In the genomic region with DNA sequence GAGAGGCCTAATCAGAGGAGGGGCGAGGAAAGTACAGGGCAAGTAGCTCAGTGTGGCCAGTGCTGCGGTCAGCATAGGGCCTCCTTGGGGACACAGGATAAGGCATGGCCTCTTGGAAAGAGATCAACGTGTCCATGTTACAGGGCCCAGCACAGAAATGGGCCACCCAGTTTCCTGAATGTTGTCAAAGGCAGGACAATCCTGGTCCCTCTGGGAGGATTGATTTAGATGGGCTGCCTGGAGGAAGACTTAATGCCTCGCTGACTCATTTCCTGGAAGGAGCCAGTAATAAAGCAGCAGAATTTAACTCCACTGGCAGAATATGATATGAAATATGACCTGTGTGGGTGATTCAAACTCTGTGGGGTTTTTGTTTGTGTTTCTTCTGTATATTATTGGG, we compare ENCODE assay signal across 13 cellular contexts. TPM values are rescaled to one million over a fixed set of nuclear protein-coding genes. Genes with fewer than 3 reads are reported as not detected.
DNase-seq lines count a peak whose midpoint lies in the region; ATAC-seq and TF ChIP-seq lines count a peak whose summit lies in the region.
"Had no signal": no experiment of that assay in that cellular context is flagged by ENCODE, and none has a peak within 500 bp of the region (broad histone marks: within the 10 kb centered on the region; RNA-seq: fewer than 3 reads in every experiment).

No MANE protein-coding gene starts in this region.

- DNase-seq in IMR-90 (peak; percentile 38), amniotic epithelial cell (ENCODE audit: low read depth) (peak; percentile 58), myocyte (ENCODE audit: low read depth) (peak; percentile 29), NCI-H187 (lab: John Stamatoyannopoulos, UW) (no peak), tibial nerve (ENCODE audit: low spot score in 2 of 2) (no peak)
- DNase-seq in naive thymus-derived CD8-positive, alpha-beta T cell = no peak
- DNase-seq: NCI-H510A; psoas muscle; stimulated activated CD4-positive, alpha-beta T cell treated with anti-CD3 and anti-CD28 coated beads, Interleukin-2, amount 100 ng/mL, for 48 hours; stimulated activated naive CD4-positive, alpha-beta T cell had no signal

- no peak overlapping the region for H4K5ac ChIP-seq in IMR-90 (ENCODE audit: low read depth, low read length)

- H2BK20ac ChIP-seq in IMR-90 (ENCODE audit: low read depth, low read length) = no peak overlapping the region

- dilution Hi-C loops in IMR-90 (cut with HindIII; ENCODE audit: low sequenced_read_pairs, unreplicated experiment) = no loop called here

- H3K9ac ChIP-seq in BLaER1 (no peak overlapping the region), IMR-90 (ENCODE audit: low read depth, low read length) (no peak overlapping the region)

- H3K4ac ChIP-seq in IMR-90 (ENCODE audit: low read depth, low read length) = no peak overlapping the region

- H3K4me3 ChIP-seq in BLaER1 (no peak overlapping the region), IMR-90 (ENCODE audit: insufficient read depth, low read depth, low read length) (no peak overlapping the region), tibial nerve (no peak overlapping the region)
- H3K4me3 ChIP-seq: body of pancreas had no signal

- H3K23ac ChIP-seq in IMR-90 (ENCODE audit: low read depth, low read length) = no peak overlapping the region

- H3K9me3 ChIP-seq in BLaER1 (peaks cover 8% of the 10 kb centered on the region; the same call in 1 of the 2 replicates), IMR-90 (ENCODE audit: control insufficient read depth, insufficient read depth, low read length) (no peaks in the 10 kb centered on the region), tibial nerve (no peaks in the 10 kb centered on the region)
- H3K9me3 ChIP-seq: body of pancreas, psoas muscle had no signal

- H3K18ac ChIP-seq in IMR-90 (ENCODE audit: low read depth, low read length) = no peak overlapping the region

- H4K91ac ChIP-seq in IMR-90 (ENCODE audit: insufficient read depth, low read depth, low read length) = no peak overlapping the region

- peak overlapping the region in 1 of 10 donors; percentile 30 for H3K4me3 Mint-ChIP-seq in naive thymus-derived CD8-positive, alpha-beta T cell

- peak overlapping the region; percentile 2 for H2AFZ ChIP-seq in IMR-90 (replicated peaks; ENCODE audit: low read length, poor library complexity)

- no peaks in the 10 kb centered on the region for H3K9me3 Mint-ChIP-seq in naive thymus-derived CD8-positive, alpha-beta T cell

- H2BK120ac ChIP-seq in IMR-90 (ENCODE audit: low read depth, low read length) = no peak overlapping the region

- no peak for TF ChIP-seq EP300 in tibial nerve (IDR thresholded peaks at IDR 0.05)

- H3K27me3 ChIP-seq in BLaER1 (peaks cover 15% of the 10 kb centered on the region), IMR-90 (ENCODE audit: control insufficient read depth, insufficient read depth, low read length) (peaks cover 2% of the 10 kb centered on the region), tibial nerve (no peaks in the 10 kb centered on the region)
- H3K27me3 ChIP-seq: body of pancreas had no signal

- no peaks in the 10 kb centered on the region for H3K79me1 ChIP-seq in IMR-90 (ENCODE audit: low read depth in 1 of 2, low read length in 2 of 2)

- H3K4me1 Mint-ChIP-seq in naive thymus-derived CD8-positive, alpha-beta T cell = no peaks in the 10 kb centered on the region

- 0 out of 2 replicates have a peak, but pooled peaks cover 3% of the 10 kb centered on the region for H3K9me1 ChIP-seq in IMR-90 (ENCODE audit: insufficient read depth, low read length)

- H3K27ac ChIP-seq in BLaER1 (no peak overlapping the region), IMR-90 (ENCODE audit: insufficient read depth, low read length) (no peak overlapping the region), tibial nerve (peak overlapping the region in 2 of 4 donors; percentile 31 to 52)
- H3K27ac ChIP-seq: body of pancreas, psoas muscle had no signal

- H4K8ac ChIP-seq in IMR-90 (ENCODE audit: low read depth in 2 of 2, low read length in 2 of 2) = no peak overlapping the region

- peaks cover 0 to 3% (median 2%) of the 10 kb centered on the region in 5 donors for H3K27me3 Mint-ChIP-seq in naive thymus-derived CD8-positive, alpha-beta T cell

- no peaks in the 10 kb centered on the region for H3K36me3 Mint-ChIP-seq in naive thymus-derived CD8-positive, alpha-beta T cell

- CTCF ChIA-PET in IMR-90 (lab: Yijun Ruan, JAX) = no interaction called here

- no peak for TF ChIP-seq RAD21 in IMR-90 (IDR thresholded peaks at IDR 0.05; ENCODE audit: low read length)

- no peak overlapping the region for H2BK15ac ChIP-seq in IMR-90 (ENCODE audit: low read depth, low read length)

- no peak for TF ChIP-seq POLR2A in IMR-90 (IDR thresholded peaks at IDR 0.05; ENCODE audit: low read depth, low read length)
- TF ChIP-seq POLR2A in tibial nerve (IDR thresholded peaks at IDR 0.05) = no peak

- POLR2A ChIA-PET in IMR-90 (lab: Charles Lee; ENCODE audit: unreplicated experiment) = no interaction called here
- POLR2A ChIA-PET in naive thymus-derived CD8-positive, alpha-beta T cell (lab: Charles Lee) = no interaction called here

- H3K56ac ChIP-seq in IMR-90 (ENCODE audit: extremely low read depth, insufficient read depth, low read length) = no peak overlapping the region

- peak; percentile 61 for ATAC-seq in IMR-90 (ENCODE audit: low read depth)
- no peak for ATAC-seq in naive thymus-derived CD8-positive, alpha-beta T cell
- no peak for ATAC-seq in GM21447 (IDR thresholded peaks at IDR 0.05; ENCODE audit: unreplicated experiment)

- in situ Hi-C loops in IMR-90 (cut with MboI; ENCODE audit: low sequenced_read_pairs) = no loop called here

- H4K20me1 ChIP-seq in BLaER1 (no peaks in the 10 kb centered on the region), IMR-90 (ENCODE audit: insufficient read depth, low read length) (no peaks in the 10 kb centered on the region)

- peak overlapping the region; percentile 10; the same call in 1 of the 2 replicates for H3K4me2 ChIP-seq in BLaER1
- H3K4me2 ChIP-seq in IMR-90 (ENCODE audit: low read depth, low read length) = no peak overlapping the region

- H2BK5ac ChIP-seq in IMR-90 (ENCODE audit: low read depth, low read length, poor library complexity, severe bottlenecking) = no peak overlapping the region

- no TSS peak for BruUV-seq in IMR-90 (replicated peaks; lab: Mats Ljungman, UMichigan)

- intact Hi-C loops in IMR-90 (cut with micrococcal nuclease) = no loop called here

- 100% methylated on average over 1 of the region's 4 CpGs; no CpG with 5 or more reads in 1 of the 2 experiments for WGBS in IMR-90 (ENCODE audit: extremely low coverage in 2 of 2, insufficient read length in 1 of 2), 2 experiments
- WGBS in tibial nerve, 2 donors = 80 to 82% methylated on average over 4 of the region's 4 CpGs

- TF ChIP-seq CTCF in IMR-90 (conservative IDR thresholded peaks at IDR 0.05; ENCODE audit: low read depth, low read length) (no peak), tibial nerve (IDR thresholded peaks at IDR 0.05) (no peak)

- H3K4me1 ChIP-seq in BLaER1 = peaks cover 5% of the 10 kb centered on the region; the same call in 1 of the 2 replicates
- H3K4me1 ChIP-seq in IMR-90 (ENCODE audit: control insufficient read depth, insufficient read depth, low read length) = no peaks in the 10 kb centered on the region; the same call in 1 of the 2 replicates
- peaks cover 0 to 12% (median 2%) of the 10 kb centered on the region in 4 donors for H3K4me1 ChIP-seq in tibial nerve
- H3K4me1 ChIP-seq: psoas muscle had no signal

- H2AK5ac ChIP-seq in IMR-90 (ENCODE audit: low read depth, low read length) = no peak overlapping the region

- no peaks in the 10 kb centered on the region for H3K36me3 ChIP-seq in BLaER1
- H3K36me3 ChIP-seq in IMR-90 (ENCODE audit: control insufficient read depth, insufficient read depth, low read length) = no peaks in the 10 kb centered on the region
- H3K36me3 ChIP-seq in tibial nerve = no peaks in the 10 kb centered on the region

- H3K14ac ChIP-seq in IMR-90 (replicated peaks; ENCODE audit: low read depth, low read length) = no peak overlapping the region

- no peak overlapping the region for H2AK9ac ChIP-seq in IMR-90 (replicated peaks; ENCODE audit: low read depth, low read length, poor library complexity)

- no peak overlapping the region for H3K27ac Mint-ChIP-seq in naive thymus-derived CD8-positive, alpha-beta T cell

TF ChIP-seq in IMR-90, 13 proteins besides CTCF, POLR2A, EP300 and RAD21 (continues in another document):
- TF ChIP-seq CHD1 (IDR thresholded peaks at IDR 0.05; ENCODE audit: low read depth, low read length) (no peak), RCOR1 (IDR thresholded peaks at IDR 0.05; ENCODE audit: insufficient replicate concordance, low read length) (no peak), CEBPB (IDR thresholded peaks at IDR 0.05; ENCODE audit: low read depth, low read length) (no peak), BHLHE40 (IDR thresholded peaks at IDR 0.05; ENCODE audit: low read depth, low read length) (no peak), NFE2L2 (IDR thresholded peaks at IDR 0.05; ENCODE audit: low read depth, low read length) (no peak), RFX5 (IDR thresholded peaks at IDR 0.05; ENCODE audit: low read depth, low read length) (no peak)

RNA-seq across cellular contexts. Expression of a gene that starts 16.6 kb away (rescaled TPM):
- total RNA-seq in IMR-90 (2012; rRNA removed) = 0.18 and 0.28 TPM in 2 replicates
- polyA plus RNA-seq in IMR-90 (2012; rRNA removed) = 0.13 and 0.15 TPM in 2 replicates
- polyA plus RNA-seq in IMR-90 (2012; cell fraction: cytosol; rRNA removed) = 0.09 TPM in 1 of 2 replicates, not detected in the other
- polyA plus RNA-seq in IMR-90 (2012; cell fraction: nucleus; rRNA removed; ENCODE audit: low replicate concordance) = 0.19 TPM in 1 of 2 replicates, not detected in the other
- 7.3 and 7.8 TPM in 2 replicates for total RNA-seq in myocyte
- 4.0 TPM for polyA plus RNA-seq in myocyte (2012)
- not detected for total RNA-seq in naive thymus-derived CD8-positive, alpha-beta T cell
- polyA plus RNA-seq in naive thymus-derived CD8-positive, alpha-beta T cell = not detected
- 1 to 10 TPM in 3 of 4 donors, under 1 TPM in 1; 0.59 to 2.1 (median 1.4) TPM for total RNA-seq in tibial nerve

RNA-seq across cellular contexts. Expression of a gene that starts 40.6 kb away (rescaled TPM):
- total RNA-seq in IMR-90 (2012; rRNA removed) (not detected in 2 replicates), myocyte (not detected in 2 replicates), tibial nerve (1 to 10 TPM in 1 of 4 donors, under 1 TPM in 3; 0.63 to 2.4 (median 0.93) TPM)
- not detected in 2 replicates for polyA plus RNA-seq in IMR-90 (2012; rRNA removed)
- polyA plus RNA-seq in IMR-90 (2012; cell fraction: cytosol; rRNA removed) = not detected in 2 replicates
- not detected in 2 replicates for polyA plus RNA-seq in IMR-90 (2012; cell fraction: nucleus; rRNA removed; ENCODE audit: low replicate concordance)
- not detected for polyA plus RNA-seq in myocyte (2012)
- 1 to 10 TPM; 1.2 to 2.0 TPM for total RNA-seq in naive thymus-derived CD8-positive, alpha-beta T cell
- polyA plus RNA-seq in naive thymus-derived CD8-positive, alpha-beta T cell = 1 to 10 TPM in 1 of 3 donors, under 1 TPM in 1, not detected in 1; 0.58 to 1.3 TPM
- total RNA-seq: psoas muscle had no signal

Comparison
In these comparisons a context has a peak if more than half of its experiments do, and no peak if none do; other contexts are left out.
1. DNase-seq: peak in IMR-90 (single experiment), amniotic epithelial cell (single experiment) and myocyte (single experiment); none in naive thymus-derived CD8-positive, alpha-beta T cell (0 of 10), NCI-H187 (0 of 2) and tibial nerve (0 of 2).